In the genomic region with DNA sequence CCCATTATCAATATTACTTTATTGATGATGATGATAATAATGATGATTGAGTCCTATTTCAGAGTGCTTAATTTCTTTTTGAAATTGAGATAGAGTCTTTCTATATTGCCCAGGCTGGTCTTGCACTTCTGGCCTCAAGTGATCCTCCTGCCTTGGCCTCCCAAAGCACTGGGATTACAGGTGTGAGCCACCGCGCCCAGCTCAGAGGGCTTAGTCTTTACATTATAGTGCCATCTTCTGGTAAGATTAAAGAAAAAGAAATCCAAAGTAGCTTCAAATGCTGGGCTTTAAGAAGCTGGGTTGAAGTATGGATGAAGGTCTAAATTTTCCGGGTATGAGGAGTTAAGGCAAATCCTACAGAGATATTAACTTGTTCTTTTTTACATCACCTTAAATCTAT, we compare ENCODE assay signal across 1 cellular context.
A peak's percentile ranks its signal among the peaks of the same experiment; 100 is the strongest.
TF ChIP-seq lines count a peak whose summit lies in the region.

No MANE protein-coding gene starts in this region.

TF ChIP-seq in K562, 482 proteins besides CTCF, POLR2A, EP300 and RAD21 (continued from another document):
- TF ChIP-seq, protein P1, sequence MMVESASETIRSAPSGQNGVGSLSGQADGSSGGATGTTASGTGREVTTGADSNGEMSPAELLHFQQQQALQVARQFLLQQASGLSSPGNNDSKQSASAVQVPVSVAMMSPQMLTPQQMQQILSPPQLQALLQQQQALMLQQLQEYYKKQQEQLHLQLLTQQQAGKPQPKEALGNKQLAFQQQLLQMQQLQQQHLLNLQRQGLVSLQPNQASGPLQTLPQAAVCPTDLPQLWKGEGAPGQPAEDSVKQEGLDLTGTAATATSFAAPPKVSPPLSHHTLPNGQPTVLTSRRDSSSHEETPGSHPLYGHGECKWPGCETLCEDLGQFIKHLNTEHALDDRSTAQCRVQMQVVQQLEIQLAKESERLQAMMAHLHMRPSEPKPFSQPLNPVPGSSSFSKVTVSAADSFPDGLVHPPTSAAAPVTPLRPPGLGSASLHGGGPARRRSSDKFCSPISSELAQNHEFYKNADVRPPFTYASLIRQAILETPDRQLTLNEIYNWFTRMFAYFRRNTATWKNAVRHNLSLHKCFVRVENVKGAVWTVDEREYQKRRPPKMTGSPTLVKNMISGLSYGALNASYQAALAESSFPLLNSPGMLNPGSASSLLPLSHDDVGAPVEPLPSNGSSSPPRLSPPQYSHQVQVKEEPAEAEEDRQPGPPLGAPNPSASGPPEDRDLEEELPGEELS (CRISPR knock-in tag; IDR thresholded peaks at IDR 0.05; ENCODE audit: borderline replicate concordance): no peak
- TF ChIP-seq, protein P2, sequence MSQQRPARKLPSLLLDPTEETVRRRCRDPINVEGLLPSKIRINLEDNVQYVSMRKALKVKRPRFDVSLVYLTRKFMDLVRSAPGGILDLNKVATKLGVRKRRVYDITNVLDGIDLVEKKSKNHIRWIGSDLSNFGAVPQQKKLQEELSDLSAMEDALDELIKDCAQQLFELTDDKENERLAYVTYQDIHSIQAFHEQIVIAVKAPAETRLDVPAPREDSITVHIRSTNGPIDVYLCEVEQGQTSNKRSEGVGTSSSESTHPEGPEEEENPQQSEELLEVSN (IDR thresholded peaks at IDR 0.05; ENCODE audit: borderline replicate concordance in 1 of 2, extremely low read depth in 1 of 2, insufficient read depth in 1 of 2, insufficient read length in 1 of 2, low read depth in 1 of 2, low read length in 1 of 2, poor library complexity in 1 of 2, severe bottlenecking in 1 of 2): peak in 1 of 2 experiments; percentile 25
- TF ChIP-seq, protein P3, sequence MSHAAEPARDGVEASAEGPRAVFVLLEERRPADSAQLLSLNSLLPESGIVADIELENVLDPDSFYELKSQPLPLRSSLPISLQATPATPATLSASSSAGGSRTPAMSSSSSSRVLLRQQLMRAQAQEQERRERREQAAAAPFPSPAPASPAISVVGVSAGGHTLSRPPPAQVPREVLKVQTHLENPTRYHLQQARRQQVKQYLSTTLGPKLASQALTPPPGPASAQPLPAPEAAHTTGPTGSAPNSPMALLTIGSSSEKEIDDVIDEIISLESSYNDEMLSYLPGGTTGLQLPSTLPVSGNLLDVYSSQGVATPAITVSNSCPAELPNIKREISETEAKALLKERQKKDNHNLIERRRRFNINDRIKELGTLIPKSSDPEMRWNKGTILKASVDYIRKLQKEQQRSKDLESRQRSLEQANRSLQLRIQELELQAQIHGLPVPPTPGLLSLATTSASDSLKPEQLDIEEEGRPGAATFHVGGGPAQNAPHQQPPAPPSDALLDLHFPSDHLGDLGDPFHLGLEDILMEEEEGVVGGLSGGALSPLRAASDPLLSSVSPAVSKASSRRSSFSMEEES (CRISPR knock-in tag; IDR thresholded peaks at IDR 0.05): no peak
- TF ChIP-seq SNRNP70 (optimal IDR thresholded peaks at IDR 0.05; ENCODE audit: low read depth, low read length) (no peak), CBFB (CRISPR knock-in tag; IDR thresholded peaks at IDR 0.05) (no peak), ZNF253 (CRISPR knock-in tag; conservative IDR thresholded peaks at IDR 0.05) (no peak), SP2 (IDR thresholded peaks at IDR 0.05; ENCODE audit: extremely low read depth, low read depth, low read length, poor library complexity, severe bottlenecking) (no peak), ZKSCAN3 (CRISPR knock-in tag; IDR thresholded peaks at IDR 0.05) (no peak), ZNF140 (CRISPR knock-in tag; IDR thresholded peaks at IDR 0.05) (no peak), ETS2 (tag; IDR thresholded peaks at IDR 0.05; ENCODE audit: borderline replicate concordance, poor library complexity, severe bottlenecking) (no peak), NR2C2 (CRISPR knock-in tag; IDR thresholded peaks at IDR 0.05) (no peak), NR2C2 (tag; IDR thresholded peaks at IDR 0.05) (0 out of 2 replicates have a peak, but pooled peaks have one; percentile 15), MTA2 (IDR thresholded peaks at IDR 0.05; ENCODE audit: low read depth) (no peak)
- TF ChIP-seq, protein P4, sequence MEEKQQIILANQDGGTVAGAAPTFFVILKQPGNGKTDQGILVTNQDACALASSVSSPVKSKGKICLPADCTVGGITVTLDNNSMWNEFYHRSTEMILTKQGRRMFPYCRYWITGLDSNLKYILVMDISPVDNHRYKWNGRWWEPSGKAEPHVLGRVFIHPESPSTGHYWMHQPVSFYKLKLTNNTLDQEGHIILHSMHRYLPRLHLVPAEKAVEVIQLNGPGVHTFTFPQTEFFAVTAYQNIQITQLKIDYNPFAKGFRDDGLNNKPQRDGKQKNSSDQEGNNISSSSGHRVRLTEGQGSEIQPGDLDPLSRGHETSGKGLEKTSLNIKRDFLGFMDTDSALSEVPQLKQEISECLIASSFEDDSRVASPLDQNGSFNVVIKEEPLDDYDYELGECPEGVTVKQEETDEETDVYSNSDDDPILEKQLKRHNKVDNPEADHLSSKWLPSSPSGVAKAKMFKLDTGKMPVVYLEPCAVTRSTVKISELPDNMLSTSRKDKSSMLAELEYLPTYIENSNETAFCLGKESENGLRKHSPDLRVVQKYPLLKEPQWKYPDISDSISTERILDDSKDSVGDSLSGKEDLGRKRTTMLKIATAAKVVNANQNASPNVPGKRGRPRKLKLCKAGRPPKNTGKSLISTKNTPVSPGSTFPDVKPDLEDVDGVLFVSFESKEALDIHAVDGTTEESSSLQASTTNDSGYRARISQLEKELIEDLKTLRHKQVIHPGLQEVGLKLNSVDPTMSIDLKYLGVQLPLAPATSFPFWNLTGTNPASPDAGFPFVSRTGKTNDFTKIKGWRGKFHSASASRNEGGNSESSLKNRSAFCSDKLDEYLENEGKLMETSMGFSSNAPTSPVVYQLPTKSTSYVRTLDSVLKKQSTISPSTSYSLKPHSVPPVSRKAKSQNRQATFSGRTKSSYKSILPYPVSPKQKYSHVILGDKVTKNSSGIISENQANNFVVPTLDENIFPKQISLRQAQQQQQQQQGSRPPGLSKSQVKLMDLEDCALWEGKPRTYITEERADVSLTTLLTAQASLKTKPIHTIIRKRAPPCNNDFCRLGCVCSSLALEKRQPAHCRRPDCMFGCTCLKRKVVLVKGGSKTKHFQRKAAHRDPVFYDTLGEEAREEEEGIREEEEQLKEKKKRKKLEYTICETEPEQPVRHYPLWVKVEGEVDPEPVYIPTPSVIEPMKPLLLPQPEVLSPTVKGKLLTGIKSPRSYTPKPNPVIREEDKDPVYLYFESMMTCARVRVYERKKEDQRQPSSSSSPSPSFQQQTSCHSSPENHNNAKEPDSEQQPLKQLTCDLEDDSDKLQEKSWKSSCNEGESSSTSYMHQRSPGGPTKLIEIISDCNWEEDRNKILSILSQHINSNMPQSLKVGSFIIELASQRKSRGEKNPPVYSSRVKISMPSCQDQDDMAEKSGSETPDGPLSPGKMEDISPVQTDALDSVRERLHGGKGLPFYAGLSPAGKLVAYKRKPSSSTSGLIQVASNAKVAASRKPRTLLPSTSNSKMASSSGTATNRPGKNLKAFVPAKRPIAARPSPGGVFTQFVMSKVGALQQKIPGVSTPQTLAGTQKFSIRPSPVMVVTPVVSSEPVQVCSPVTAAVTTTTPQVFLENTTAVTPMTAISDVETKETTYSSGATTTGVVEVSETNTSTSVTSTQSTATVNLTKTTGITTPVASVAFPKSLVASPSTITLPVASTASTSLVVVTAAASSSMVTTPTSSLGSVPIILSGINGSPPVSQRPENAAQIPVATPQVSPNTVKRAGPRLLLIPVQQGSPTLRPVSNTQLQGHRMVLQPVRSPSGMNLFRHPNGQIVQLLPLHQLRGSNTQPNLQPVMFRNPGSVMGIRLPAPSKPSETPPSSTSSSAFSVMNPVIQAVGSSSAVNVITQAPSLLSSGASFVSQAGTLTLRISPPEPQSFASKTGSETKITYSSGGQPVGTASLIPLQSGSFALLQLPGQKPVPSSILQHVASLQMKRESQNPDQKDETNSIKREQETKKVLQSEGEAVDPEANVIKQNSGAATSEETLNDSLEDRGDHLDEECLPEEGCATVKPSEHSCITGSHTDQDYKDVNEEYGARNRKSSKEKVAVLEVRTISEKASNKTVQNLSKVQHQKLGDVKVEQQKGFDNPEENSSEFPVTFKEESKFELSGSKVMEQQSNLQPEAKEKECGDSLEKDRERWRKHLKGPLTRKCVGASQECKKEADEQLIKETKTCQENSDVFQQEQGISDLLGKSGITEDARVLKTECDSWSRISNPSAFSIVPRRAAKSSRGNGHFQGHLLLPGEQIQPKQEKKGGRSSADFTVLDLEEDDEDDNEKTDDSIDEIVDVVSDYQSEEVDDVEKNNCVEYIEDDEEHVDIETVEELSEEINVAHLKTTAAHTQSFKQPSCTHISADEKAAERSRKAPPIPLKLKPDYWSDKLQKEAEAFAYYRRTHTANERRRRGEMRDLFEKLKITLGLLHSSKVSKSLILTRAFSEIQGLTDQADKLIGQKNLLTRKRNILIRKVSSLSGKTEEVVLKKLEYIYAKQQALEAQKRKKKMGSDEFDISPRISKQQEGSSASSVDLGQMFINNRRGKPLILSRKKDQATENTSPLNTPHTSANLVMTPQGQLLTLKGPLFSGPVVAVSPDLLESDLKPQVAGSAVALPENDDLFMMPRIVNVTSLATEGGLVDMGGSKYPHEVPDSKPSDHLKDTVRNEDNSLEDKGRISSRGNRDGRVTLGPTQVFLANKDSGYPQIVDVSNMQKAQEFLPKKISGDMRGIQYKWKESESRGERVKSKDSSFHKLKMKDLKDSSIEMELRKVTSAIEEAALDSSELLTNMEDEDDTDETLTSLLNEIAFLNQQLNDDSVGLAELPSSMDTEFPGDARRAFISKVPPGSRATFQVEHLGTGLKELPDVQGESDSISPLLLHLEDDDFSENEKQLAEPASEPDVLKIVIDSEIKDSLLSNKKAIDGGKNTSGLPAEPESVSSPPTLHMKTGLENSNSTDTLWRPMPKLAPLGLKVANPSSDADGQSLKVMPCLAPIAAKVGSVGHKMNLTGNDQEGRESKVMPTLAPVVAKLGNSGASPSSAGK (IDR thresholded peaks at IDR 0.05): peak; percentile 18; the same call in 1 of the 2 replicates
